8 cellular contexts compared by ENCODE assay signal in the genomic region with DNA sequence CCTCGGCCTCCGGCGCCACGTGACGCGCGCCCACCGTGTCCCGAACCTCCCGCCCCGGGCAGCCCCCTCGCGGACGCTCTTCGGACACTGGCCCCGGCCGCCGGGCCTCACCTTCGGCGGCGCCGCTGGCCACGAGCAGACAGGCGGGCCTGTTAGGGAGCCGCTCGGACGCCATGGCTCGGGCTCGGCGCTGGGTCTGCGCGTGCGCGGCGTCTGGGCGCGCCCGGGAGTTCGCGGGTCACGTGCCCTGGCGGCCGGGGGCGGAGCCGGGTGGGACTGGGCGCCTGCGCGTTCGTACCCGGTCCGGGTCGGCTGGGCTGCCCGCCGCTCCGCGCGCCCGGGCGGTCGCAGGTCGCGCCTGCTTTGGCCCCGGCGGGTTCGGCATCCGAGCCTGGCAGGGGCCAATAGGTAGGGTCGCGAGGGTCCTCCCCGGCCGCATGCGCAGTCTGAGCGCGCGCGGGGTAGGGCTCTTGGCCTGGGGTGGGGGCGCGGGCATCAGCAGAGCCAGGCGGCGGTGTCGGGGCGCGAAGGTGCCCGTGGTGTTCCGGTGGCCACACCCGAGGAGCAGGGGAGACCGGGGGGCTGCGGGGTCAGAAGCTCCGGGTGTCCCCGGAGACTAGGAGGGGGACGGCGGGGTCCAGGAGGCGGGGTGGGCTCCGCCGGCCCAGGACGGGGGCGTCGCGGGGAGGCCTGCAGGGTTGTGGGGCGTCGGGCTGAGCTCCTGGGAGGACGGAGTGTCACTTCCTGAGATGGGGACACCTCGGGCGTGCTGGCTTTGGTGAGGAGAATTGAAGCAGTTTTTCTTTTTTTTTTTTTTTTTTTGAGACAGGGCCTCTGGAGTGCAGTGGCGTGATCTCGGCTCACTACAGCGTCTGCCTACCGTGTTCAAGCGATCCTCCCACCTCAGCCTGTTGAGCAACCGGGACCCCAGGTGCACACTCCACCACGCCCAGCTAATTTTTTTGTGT. TPM values are rescaled to one million over a fixed set of nuclear protein-coding genes. Genes with fewer than 3 reads are reported as not detected.
DNase-seq lines count a peak whose midpoint lies in the region; ATAC-seq and TF ChIP-seq lines count a peak whose summit lies in the region.

A gene with protein sequence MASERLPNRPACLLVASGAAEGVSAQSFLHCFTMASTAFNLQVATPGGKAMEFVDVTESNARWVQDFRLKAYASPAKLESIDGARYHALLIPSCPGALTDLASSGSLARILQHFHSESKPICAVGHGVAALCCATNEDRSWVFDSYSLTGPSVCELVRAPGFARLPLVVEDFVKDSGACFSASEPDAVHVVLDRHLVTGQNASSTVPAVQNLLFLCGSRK (minus strand): TSS at position 200 of the 968 bp plus-strand sequence. CDS start 25 bp downstream, at position 175.

- H3K27me3 Mint-ChIP-seq in endothelial cell (ENCODE audit: unreplicated experiment): peaks cover 6% of the 10 kb centered on the region

- no peak within 1 kb of the TSS for H2AFZ ChIP-seq in OCI-LY1 (ENCODE audit: low read length)

- no peaks in the 10 kb centered on the region for H3K9me3 Mint-ChIP-seq in endothelial cell (ENCODE audit: unreplicated experiment)

- peak; percentile 99 for DNase-seq in COLO829 (ENCODE audit: low spot score)
- DNase-seq in HUDEP-2 (lab: John Stamatoyannopoulos, UW; ENCODE audit: unreplicated experiment in 76 of 76): peak in 71 of 76 experiments; percentile 40 to 94 (median 83)
- DNase-seq in activated CD8-positive, alpha-beta memory T cell treated with anti-CD3 and anti-CD28 coated beads, Interleukin-2, amount 50 U/mL, for 4 hours: peak; percentile 95
- DNase-seq in endothelial cell (ENCODE audit: low spot score): peak; percentile 97
- peak; percentile 80 for DNase-seq in middle frontal gyrus (ENCODE audit: extremely low spot score, low spot score)
- DNase-seq in stimulated activated CD8-positive, alpha-beta memory T cell treated with anti-CD3 and anti-CD28 coated beads, Interleukin-2, amount 100 ng/mL, for 48 hours (ENCODE audit: low read depth in 2 of 2): peak; percentile 92 to 96

- TF ChIP-seq CTCF in OCI-LY1 (IDR thresholded peaks at IDR 0.05; ENCODE audit: low read length) (no peak), endothelial cell (IDR thresholded peaks at IDR 0.05; ENCODE audit: unreplicated experiment) (no peak)

- H3K9me2 ChIP-seq in OCI-LY1 (ENCODE audit: low read depth, low read length): no peaks in the 10 kb centered on the region

- H3K27me3 ChIP-seq in OCI-LY1 (ENCODE audit: insufficient read depth, low read length): no peaks in the 10 kb centered on the region

- peaks cover 44% of the 10 kb centered on the region for H3K4me1 ChIP-seq in OCI-LY1 (ENCODE audit: insufficient read depth, low read length, severe bottlenecking)

- peak within 1 kb of the TSS; percentile 26 for H3K27ac ChIP-seq in OCI-LY1 (ENCODE audit: low read depth, low read length, poor library complexity, severe bottlenecking)

- no peaks in the 10 kb centered on the region for H3K9me3 ChIP-seq in OCI-LY1 (ENCODE audit: low read length)

- no peaks in the 10 kb centered on the region for H4K20me1 ChIP-seq in OCI-LY1 (ENCODE audit: insufficient read depth, low read length)

- peak; percentile 59 for ATAC-seq in GM21367 (IDR thresholded peaks at IDR 0.05; ENCODE audit: unreplicated experiment)

- peak within 1 kb of the TSS; percentile 93 for H3K4me3 ChIP-seq in OCI-LY1 (ENCODE audit: low read depth, low read length, poor library complexity, severe bottlenecking)

- peaks cover 49% of the 10 kb centered on the region for H3K36me3 ChIP-seq in OCI-LY1 (ENCODE audit: insufficient read depth, low read length)

- H3F3A ChIP-seq in OCI-LY1 (ENCODE audit: insufficient read depth, low read length): no peaks in the 10 kb centered on the region

- H3K4me3 Mint-ChIP-seq in endothelial cell (ENCODE audit: unreplicated experiment): peak within 1 kb of the TSS; percentile 94

- peaks cover 9% of the 10 kb centered on the region for H3K4me1 Mint-ChIP-seq in endothelial cell (ENCODE audit: unreplicated experiment)

- no peak within 1 kb of the TSS for H3K27ac Mint-ChIP-seq in endothelial cell (ENCODE audit: unreplicated experiment)

- peaks cover 19% of the 10 kb centered on the region for H3K79me2 ChIP-seq in OCI-LY1 (ENCODE audit: insufficient read depth, low read length)

- peak within 1 kb of the TSS; percentile 83 for H3K9ac ChIP-seq in OCI-LY1 (ENCODE audit: low read length)

- H3K36me3 Mint-ChIP-seq in endothelial cell (ENCODE audit: low read depth, unreplicated experiment): peaks cover 3% of the 10 kb centered on the region

- H3K4me2 ChIP-seq in OCI-LY1 (ENCODE audit: low read length): peak within 1 kb of the TSS; percentile 84

RNA-seq across cellular contexts. Expression of the gene that starts here (rescaled TPM):
- 36.5 TPM for total RNA-seq in endothelial cell (ENCODE audit: unreplicated experiment)

Comparison
In these comparisons a context has a peak if more than half of its experiments do, and no peak if none do; other contexts are left out.
1. Peak in every context shown above with its lines: DNase-seq, ATAC-seq, H3K4me3 ChIP-seq and H3K27ac ChIP-seq.